Comparison of ENCODE assay signal across 17 cellular contexts in genomic region chr2:65340898-65341681, GRCh38.
"Had no signal": no experiment of that assay in that cellular context is flagged by ENCODE, and none has a peak within 500 bp of the region (broad histone marks: within the 10 kb centered on the region; RNA-seq: fewer than 3 reads in every experiment).

No MANE protein-coding gene starts in this region.

- H2AFZ ChIP-seq: parathyroid adenoma had no signal

- H3K9ac ChIP-seq: parathyroid adenoma had no signal

- DNase-seq: activated CD8-positive, alpha-beta memory T cell treated with anti-CD3 and anti-CD28 coated beads for 24 hours; activated gamma-delta T cell treated with Interleukin-2 at 50 U/mL for 16 hours; effector memory CD8-positive, alpha-beta T cell; head of caudate nucleus; left ventricle myocardium inferior; mesenchymal stem cell; natural killer cell; stimulated activated naive B cell treated with anti-CD40 and anti-IgM and Interleukin-4, amounts not matched to agents 10 μg/mL and 1 μg/mL and 100 μg/mL, for 72 hours; T-helper 1 cell; T-helper 9 cell had no signal

- ATAC-seq: effector memory CD8-positive, alpha-beta T cell; natural killer cell; stimulated activated naive B cell treated with anti-CD40 and anti-IgM and Interleukin-4, amounts not matched to agents 10 μg/mL and 1 μg/mL and 100 μg/mL, for 72 hours had no signal

- H3K36me3 ChIP-seq: cardiac muscle cell, neutrophil had no signal

- H3K4me1 Mint-ChIP-seq: stimulated activated naive B cell treated with anti-CD40 and anti-IgM and Interleukin-4, amounts not matched to agents 10 μg/mL and 1 μg/mL and 100 μg/mL, for 72 hours had no signal

- H3K9me3 ChIP-seq: left ventricle myocardium inferior, neutrophil, thoracic aorta had no signal

- H3K27ac ChIP-seq: cardiac muscle cell, left ventricle myocardium inferior, neutrophil, parathyroid adenoma, thoracic aorta had no signal

- H3K27ac Mint-ChIP-seq: activated naive CD8-positive, alpha-beta T cell; activated T-helper 1 cell treated with anti-CD3 and anti-CD28 coated beads, Interleukin-12 subunit alpha, Interleukin-12 subunit beta, Interleukin-2, Interleukin-4 antibody, amounts not matched to agents 30 ng/mL and 10 ng/mL and 1 ng/mL, durations not matched to agents 14 hours and 24 hours and 36 hours; effector memory CD8-positive, alpha-beta T cell; natural killer cell; stimulated activated naive B cell treated with anti-CD40 and anti-IgM and Interleukin-4, amounts not matched to agents 10 μg/mL and 1 μg/mL and 100 μg/mL, for 72 hours had no signal

- H3K27me3 ChIP-seq: cardiac muscle cell, neutrophil had no signal

- H3K27me3 Mint-ChIP-seq: stimulated activated naive B cell treated with anti-CD40 and anti-IgM and Interleukin-4, amounts not matched to agents 10 μg/mL and 1 μg/mL and 100 μg/mL, for 72 hours had no signal

- H3K9me3 Mint-ChIP-seq: activated T-helper 1 cell treated with anti-CD3 and anti-CD28 coated beads, Interleukin-12 subunit alpha, Interleukin-12 subunit beta, Interleukin-2, Interleukin-4 antibody, amounts not matched to agents 30 ng/mL and 10 ng/mL and 1 ng/mL, durations not matched to agents 14 hours and 24 hours and 36 hours; effector memory CD8-positive, alpha-beta T cell; natural killer cell; stimulated activated naive B cell treated with anti-CD40 and anti-IgM and Interleukin-4, amounts not matched to agents 10 μg/mL and 1 μg/mL and 100 μg/mL, for 72 hours had no signal

- H3K4me1 ChIP-seq: parathyroid adenoma had no signal

- H3K4me3 ChIP-seq: cardiac muscle cell, left ventricle myocardium inferior, thoracic aorta had no signal

- H3K36me3 Mint-ChIP-seq: activated naive CD8-positive, alpha-beta T cell; natural killer cell had no signal

- FAIRE-seq: keratinocyte had no signal

- H3K4me3 Mint-ChIP-seq: activated naive CD8-positive, alpha-beta T cell; activated T-helper 1 cell treated with anti-CD3 and anti-CD28 coated beads, Interleukin-12 subunit alpha, Interleukin-12 subunit beta, Interleukin-2, Interleukin-4 antibody, amounts not matched to agents 30 ng/mL and 10 ng/mL and 1 ng/mL, durations not matched to agents 14 hours and 24 hours and 36 hours; effector memory CD8-positive, alpha-beta T cell; natural killer cell; stimulated activated naive B cell treated with anti-CD40 and anti-IgM and Interleukin-4, amounts not matched to agents 10 μg/mL and 1 μg/mL and 100 μg/mL, for 72 hours had no signal
